ENCODE assay signal across 10 cellular contexts in genomic region chr15:40932146-40932545, GRCh38. TPM values are rescaled to one million over a fixed set of nuclear protein-coding genes. Genes with fewer than 3 reads are reported as not detected.
DNase-seq lines count a peak whose midpoint lies in the region; ATAC-seq, FAIRE-seq and TF ChIP-seq lines count a peak whose summit lies in the region.
"Had no signal": no experiment of that assay in that cellular context is flagged by ENCODE, and none has a peak within 500 bp of the region (broad histone marks: within the 10 kb centered on the region; RNA-seq: fewer than 3 reads in every experiment).

No MANE protein-coding gene starts in this region.

- no peak for TF ChIP-seq CTCF in breast epithelium (IDR thresholded peaks at IDR 0.05)
- no peak for TF ChIP-seq CTCF in MCF 10A (IDR thresholded peaks at IDR 0.05; ENCODE audit: unreplicated experiment)
- no peak for TF ChIP-seq CTCF in kidney (IDR thresholded peaks at IDR 0.05; ENCODE audit: borderline replicate concordance, extremely low read depth, insufficient read depth)
- no peak for TF ChIP-seq CTCF in upper lobe of left lung (IDR thresholded peaks at IDR 0.05)

- H3K4me1 ChIP-seq in breast epithelium (peaks cover 10 to 22% of the 10 kb centered on the region in 2 donors), kidney (ENCODE audit: control insufficient read depth in 1 of 2, insufficient read depth in 1 of 2, low read depth in 1 of 2, low read length in 2 of 2) (peaks cover 4 to 32% of the 10 kb centered on the region in 2 donors), upper lobe of left lung (peaks cover 73 to 84% (median 79%) of the 10 kb centered on the region in 4 donors)

- H3K27me3 Mint-ChIP-seq in MCF 10A (ENCODE audit: insufficient read depth, unreplicated experiment) (peaks cover 45% of the 10 kb centered on the region), T-helper 17 cell (peaks cover 47% of the 10 kb centered on the region)
- H3K27me3 Mint-ChIP-seq in activated naive CD4-positive, alpha-beta T cell treated with anti-CD3 and anti-CD28 coated beads, Interleukin-2, amount 10 ng/mL, durations not matched to agents 7 days and 5 days: peaks cover 88% of the 10 kb centered on the region

- no peaks in the 10 kb centered on the region for H3K9me3 ChIP-seq in breast epithelium
- no peaks in the 10 kb centered on the region for H3K9me3 ChIP-seq in kidney (ENCODE audit: control insufficient read depth in 1 of 2, low read length in 2 of 2)
- no peaks in the 10 kb centered on the region for H3K9me3 ChIP-seq in upper lobe of left lung
- no peaks in the 10 kb centered on the region for H3K9me3 ChIP-seq in T-helper 17 cell (ENCODE audit: control insufficient read depth, low read length, poor library complexity, severe bottlenecking)

- H3K4me3 Mint-ChIP-seq in MCF 10A (ENCODE audit: unreplicated experiment): no peak overlapping the region
- H3K4me3 Mint-ChIP-seq in activated naive CD4-positive, alpha-beta T cell treated with anti-CD3 and anti-CD28 coated beads, Interleukin-2, amount 10 ng/mL, durations not matched to agents 7 days and 5 days: no peak overlapping the region
- H3K4me3 Mint-ChIP-seq in T-helper 17 cell: no peak overlapping the region
- H3K4me3 Mint-ChIP-seq: activated T-helper 1 cell treated with anti-CD3 and anti-CD28 coated beads, Interleukin-12 subunit alpha, Interleukin-12 subunit beta, Interleukin-2, Interleukin-4 antibody, amounts not matched to agents 30 ng/mL and 10 ng/mL and 1 ng/mL, durations not matched to agents 14 hours and 24 hours and 36 hours had no signal

- peaks cover 6 to 49% of the 10 kb centered on the region in 2 donors for H3K27me3 ChIP-seq in breast epithelium
- peaks cover 0 to 38% (median 13%) of the 10 kb centered on the region in 4 donors for H3K27me3 ChIP-seq in upper lobe of left lung

- no peak for FAIRE-seq in kidney (lab: Jason Lieb, UNC)

- H3K9ac ChIP-seq in kidney (ENCODE audit: low read length in 2 of 2): peak overlapping the region in 1 of 2 donors; percentile 56

- no peak for ATAC-seq in upper lobe of left lung (ENCODE audit: low FRiP score in 2 of 2)
- no peak for ATAC-seq in T-helper 17 cell

- intact Hi-C loops in breast epithelium (cut with DNase I; ENCODE audit: low total_unique reads): no loop called here
- intact Hi-C loops in MCF 10A (cut with micrococcal nuclease): no loop called here
- intact Hi-C loops in kidney (cut with DNase I): no loop called here

- DNase-seq in breast epithelium (ENCODE audit: low spot score in 2 of 2) (no peak), MCF 10A (ENCODE audit: unreplicated experiment) (no peak), NCI-H2029 (lab: John Stamatoyannopoulos, UW) (peak; percentile 47), kidney (no peak), upper lobe of left lung (peak in 1 of 2 donors; percentile 49), islet precursor cell (no peak), T-helper 17 cell (no peak)
- DNase-seq in activated naive CD4-positive, alpha-beta T cell treated with anti-CD3 and anti-CD28 coated beads, Interleukin-2, amount 10 ng/mL, durations not matched to agents 7 days and 5 days: no peak

- H3K9me3 Mint-ChIP-seq in MCF 10A (ENCODE audit: unreplicated experiment): no peaks in the 10 kb centered on the region
- H3K9me3 Mint-ChIP-seq in activated naive CD4-positive, alpha-beta T cell treated with anti-CD3 and anti-CD28 coated beads, Interleukin-2, amount 10 ng/mL, durations not matched to agents 7 days and 5 days: no peaks in the 10 kb centered on the region
- H3K9me3 Mint-ChIP-seq: activated T-helper 1 cell treated with anti-CD3 and anti-CD28 coated beads, Interleukin-12 subunit alpha, Interleukin-12 subunit beta, Interleukin-2, Interleukin-4 antibody, amounts not matched to agents 30 ng/mL and 10 ng/mL and 1 ng/mL, durations not matched to agents 14 hours and 24 hours and 36 hours had no signal

- CTCF ChIA-PET in MCF 10A (lab: Yijun Ruan, JAX): interaction anchor here (0.7 to 6.1 kb wide), 4 partner anchors 10 to 252 kb away, joined by 3 to 48 read pairs (median 4); no protein-coding TSS in a partner anchor
- CTCF ChIA-PET in activated naive CD4-positive, alpha-beta T cell treated with anti-CD3 and anti-CD28 coated beads, Interleukin-2, amount 10 ng/mL, durations not matched to agents 7 days and 5 days (lab: Charles Lee): interaction anchor here (0.6 to 4.5 kb wide), 4 partner anchors 9 to 956 kb away, joined by 3 to 34 read pairs (median 16); no protein-coding TSS in a partner anchor

- POLR2A ChIA-PET in MCF 10A (lab: Yijun Ruan, JAX): no interaction called here

- no peak for TF ChIP-seq POLR2A in breast epithelium (IDR thresholded peaks at IDR 0.05)
- TF ChIP-seq POLR2A in upper lobe of left lung (IDR thresholded peaks at IDR 0.05): no peak

- TF ChIP-seq EP300 in upper lobe of left lung (IDR thresholded peaks at IDR 0.05): no peak

- WGBS in upper lobe of left lung, 2 donors: 34 to 48% methylated on average over 8 of the region's 8 CpGs

- H3K27ac Mint-ChIP-seq in MCF 10A (ENCODE audit: low read depth, unreplicated experiment) (no peak overlapping the region), T-helper 17 cell (no peak overlapping the region)
- no peak overlapping the region for H3K27ac Mint-ChIP-seq in activated naive CD4-positive, alpha-beta T cell treated with anti-CD3 and anti-CD28 coated beads, Interleukin-2, amount 10 ng/mL, durations not matched to agents 7 days and 5 days
- H3K27ac Mint-ChIP-seq: activated T-helper 1 cell treated with anti-CD3 and anti-CD28 coated beads, Interleukin-12 subunit alpha, Interleukin-12 subunit beta, Interleukin-2, Interleukin-4 antibody, amounts not matched to agents 30 ng/mL and 10 ng/mL and 1 ng/mL, durations not matched to agents 14 hours and 24 hours and 36 hours had no signal

- H3K4me1 Mint-ChIP-seq in MCF 10A (ENCODE audit: insufficient read depth, unreplicated experiment) (peaks cover 13% of the 10 kb centered on the region), T-helper 17 cell (peaks cover 24% of the 10 kb centered on the region)
- peaks cover 37% of the 10 kb centered on the region for H3K4me1 Mint-ChIP-seq in activated naive CD4-positive, alpha-beta T cell treated with anti-CD3 and anti-CD28 coated beads, Interleukin-2, amount 10 ng/mL, durations not matched to agents 7 days and 5 days

- BruUV-seq in MCF 10A (replicated peaks; lab: Mats Ljungman, UMichigan): no TSS peak

- no peaks in the 10 kb centered on the region for H3K36me3 ChIP-seq in breast epithelium
- H3K36me3 ChIP-seq in kidney (ENCODE audit: control insufficient read depth in 1 of 2, insufficient read depth in 2 of 2, low read length in 2 of 2): no peaks in the 10 kb centered on the region
- H3K36me3 ChIP-seq in upper lobe of left lung: peaks cover 0 to 26% (median 2%) of the 10 kb centered on the region in 4 donors

- H3K27ac ChIP-seq in breast epithelium (peak overlapping the region in 1 of 2 donors; percentile 52), kidney (ENCODE audit: low read depth in 2 of 2, low read length in 2 of 2) (peak overlapping the region in 1 of 2 donors; percentile 71), upper lobe of left lung (peak overlapping the region; percentile 8 to 86 (median 70))

- H3K4me3 ChIP-seq in breast epithelium (peak overlapping the region in 2 of 3 donors; percentile 57 to 60), kidney (ENCODE audit: low read length in 2 of 2) (peak overlapping the region; percentile 13 to 61), upper lobe of left lung (peak overlapping the region in 3 of 4 donors; percentile 64 to 70 (median 67))

- H3K36me3 Mint-ChIP-seq in MCF 10A (ENCODE audit: insufficient read depth, unreplicated experiment) (no peaks in the 10 kb centered on the region), T-helper 17 cell (ENCODE audit: low read depth) (peaks cover 5% of the 10 kb centered on the region)
- no peaks in the 10 kb centered on the region for H3K36me3 Mint-ChIP-seq in activated naive CD4-positive, alpha-beta T cell treated with anti-CD3 and anti-CD28 coated beads, Interleukin-2, amount 10 ng/mL, durations not matched to agents 7 days and 5 days

RNA-seq across cellular contexts. Expression of gene DLL4, which starts 3.0 kb away (rescaled TPM):
- total RNA-seq in breast epithelium (10 to 100 TPM in 1 of 3 donors, 1 to 10 TPM in 2; 3.5 to 10.5 (median 5.0) TPM), MCF 10A (2022) (0.10 TPM in 1 of 2 replicates, not detected in the other), kidney (9.4 TPM), upper lobe of left lung (10 to 100 TPM in 5 of 6 donors, 1 to 10 TPM in 1; 9.5 to 38.0 (median 13.7) TPM), T-helper 17 cell (not detected)
- 5.8 TPM for polyA plus RNA-seq in kidney (ENCODE audit: insufficient read depth, low read depth, low replicate concordance)

RNA-seq across cellular contexts. Expression of gene CHAC1, which starts 21.1 kb away (rescaled TPM):
- total RNA-seq in breast epithelium (10 to 100 TPM in 1 of 3 donors, 1 to 10 TPM in 1, under 1 TPM in 1; 0.32 to 11.9 (median 2.9) TPM), MCF 10A (2022) (35.5 and 49.4 TPM in 2 replicates), kidney (4.7 TPM), upper lobe of left lung (10 to 100 TPM in 1 of 6 donors, 1 to 10 TPM in 5; 2.6 to 11.1 (median 3.4) TPM), T-helper 17 cell (under 1 TPM; 0.35 to 0.70 TPM)
- 21.1 TPM for polyA plus RNA-seq in kidney (ENCODE audit: insufficient read depth, low read depth, low replicate concordance)

RNA-seq across cellular contexts. Expression of gene VPS18, which starts 37.9 kb away (rescaled TPM):
- 10 to 100 TPM; 23.2 to 25.0 (median 23.9) TPM for total RNA-seq in breast epithelium
- total RNA-seq in MCF 10A (2022): 13.2 and 18.5 TPM in 2 replicates
- total RNA-seq in kidney: 28.1 TPM
- polyA plus RNA-seq in kidney (ENCODE audit: insufficient read depth, low read depth, low replicate concordance): 21.9 TPM
- 10 to 100 TPM; 19.9 to 43.2 (median 29.2) TPM for total RNA-seq in upper lobe of left lung
- 10 to 100 TPM; 13.6 to 18.4 TPM for total RNA-seq in T-helper 17 cell

RNA-seq across cellular contexts. Expression of gene RHOV, which starts 58.1 kb away (rescaled TPM):
- total RNA-seq in breast epithelium (10 to 100 TPM in 1 of 3 donors, 1 to 10 TPM in 1, not detected in 1; 8.5 to 12.1 TPM), MCF 10A (2022) (1.2 and 1.7 TPM in 2 replicates), kidney (3.0 TPM), upper lobe of left lung (1 to 10 TPM in 1 of 6 donors, under 1 TPM in 2, not detected in 3; 0.46 to 2.1 (median 0.77) TPM), T-helper 17 cell (under 1 TPM in 1 of 2 donors, not detected in 1; 0.18 TPM)
- 4.6 TPM for polyA plus RNA-seq in kidney (ENCODE audit: insufficient read depth, low read depth, low replicate concordance)
- total RNA-seq: pulmonary artery endothelial cell had no signal
